Comparison of ENCODE assay signal across 35 cellular contexts in the genomic region with DNA sequence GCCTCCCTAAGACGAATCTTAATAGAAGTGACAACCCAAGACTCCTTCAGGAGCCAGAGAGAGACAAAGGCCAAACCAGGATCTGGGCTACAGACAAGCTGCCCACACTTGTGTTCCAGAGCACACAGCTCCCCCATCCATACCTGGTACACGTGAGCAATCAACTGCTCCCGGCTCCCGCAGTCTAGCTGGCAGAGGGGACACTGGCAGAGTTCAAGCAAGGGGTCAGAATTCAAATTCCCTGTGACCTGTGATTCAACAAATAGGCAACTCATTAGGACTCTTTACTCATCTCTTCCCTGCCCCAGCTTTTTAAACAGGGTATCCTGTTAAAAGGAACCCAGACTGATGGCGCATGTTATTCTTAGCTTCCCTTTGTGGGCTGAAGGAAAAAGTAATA. TPM values are rescaled to one million over a fixed set of nuclear protein-coding genes. Genes with fewer than 3 reads are reported as not detected.
"Had no signal": no experiment of that assay in that cellular context is flagged by ENCODE, and none has a peak within 500 bp of the region (broad histone marks: within the 10 kb centered on the region; RNA-seq: fewer than 3 reads in every experiment).

No MANE protein-coding gene starts in this region.

- H3K4me1 Mint-ChIP-seq: activated B cell treated with CpG ODN at 0.5 μM for 24 hours; activated CD4-positive, alpha-beta memory T cell treated with anti-CD3 and anti-CD28 coated beads, Interleukin-2, amount 10 ng/mL, durations not matched to agents 7 days and 5 days; activated CD4-positive, alpha-beta T cell treated with anti-CD3 and anti-CD28 coated beads, Interleukin-2, amount 10 ng/mL, durations not matched to agents 7 days and 5 days; activated naive CD4-positive, alpha-beta T cell treated with anti-CD3 and anti-CD28 coated beads, Interleukin-2, amount 10 ng/mL, durations not matched to agents 7 days and 5 days; brain had no signal

- H3K27ac ChIP-seq: ascending aorta, cardiac muscle cell, VCaP had no signal

- H3K27me3 Mint-ChIP-seq: activated B cell treated with CpG ODN at 0.5 μM for 24 hours; activated CD4-positive, alpha-beta memory T cell treated with anti-CD3 and anti-CD28 coated beads, Interleukin-2, amount 10 ng/mL, durations not matched to agents 7 days and 5 days; activated CD4-positive, alpha-beta T cell treated with anti-CD3 and anti-CD28 coated beads for 36 hours; activated CD4-positive, alpha-beta T cell treated with anti-CD3 and anti-CD28 coated beads, Interleukin-2, amount 10 ng/mL, durations not matched to agents 7 days and 5 days; activated CD8-positive, alpha-beta memory T cell treated with anti-CD3 and anti-CD28 coated beads, Interleukin-2, amount 10 ng/mL, durations not matched to agents 7 days and 5 days; activated naive CD4-positive, alpha-beta T cell treated with anti-CD3 and anti-CD28 coated beads, Interleukin-2, amount 10 ng/mL, durations not matched to agents 7 days and 5 days; activated naive CD4-positive, alpha-beta T cell treated with anti-CD3 and anti-CD28 coated beads, Interleukin-2, amount 50 U/mL, for 24 hours; activated naive CD8-positive, alpha-beta T cell; activated naive CD8-positive, alpha-beta T cell treated with anti-CD3 and anti-CD28 coated beads, Interleukin-2, amount 10 ng/mL, durations not matched to agents 7 days and 5 days; activated naive CD8-positive, alpha-beta T cell treated with anti-CD3 and anti-CD28 coated beads, Interleukin-2, amount 50 U/mL, for 24 hours; central memory CD8-positive, alpha-beta T cell had no signal

- H3K4me3 ChIP-seq: ascending aorta, cardiac muscle cell had no signal

- H3K4me1 ChIP-seq: ascending aorta had no signal

- ATAC-seq: activated CD8-positive, alpha-beta memory T cell treated with anti-CD3 and anti-CD28 coated beads, Interleukin-2, amount 10 ng/mL, durations not matched to agents 7 days and 5 days; activated CD8-positive, alpha-beta T cell treated with anti-CD3 and anti-CD28 coated beads, Interleukin-2, amount 10 ng/mL, durations not matched to agents 7 days and 5 days; activated naive CD8-positive, alpha-beta T cell treated with anti-CD3 and anti-CD28 coated beads, Interleukin-2, amount 50 U/mL, for 24 hours had no signal

- H3K9me3 Mint-ChIP-seq: activated B cell treated with CpG ODN at 0.5 μM for 24 hours; activated CD4-positive, alpha-beta memory T cell treated with anti-CD3 and anti-CD28 coated beads, Interleukin-2, amount 10 ng/mL, durations not matched to agents 7 days and 5 days; activated CD4-positive, alpha-beta T cell treated with anti-CD3 and anti-CD28 coated beads, Interleukin-2, amount 10 ng/mL, durations not matched to agents 7 days and 5 days; activated naive CD4-positive, alpha-beta T cell treated with anti-CD3 and anti-CD28 coated beads, Interleukin-2, amount 10 ng/mL, durations not matched to agents 7 days and 5 days; activated naive CD4-positive, alpha-beta T cell treated with anti-CD3 and anti-CD28 coated beads, Interleukin-2, amount 50 U/mL, for 24 hours; activated naive CD8-positive, alpha-beta T cell treated with anti-CD3 and anti-CD28 coated beads, Interleukin-2, amount 10 ng/mL, durations not matched to agents 7 days and 5 days; activated naive CD8-positive, alpha-beta T cell treated with anti-CD3 and anti-CD28 coated beads, Interleukin-2, amount 50 U/mL, for 24 hours; activated T-helper 2 cell treated with anti-CD3 and anti-CD28 coated beads, Interferon-gamma antibody, Interleukin-2, Interleukin-4, amounts not matched to agents 10 μg/mL and 5 μg/mL and 100 μg/mL, durations not matched to agents 14 hours and 24 hours and 36 hours; brain; central memory CD8-positive, alpha-beta T cell; T-helper 1 cell treated with Interleukin-12 subunit alpha and Interleukin-12 subunit beta and Interleukin-4 antibody, amounts not matched to agents 30 μg/mL and 1 μg/mL, for 36 hours; T-helper 2 cell treated with Interferon-gamma antibody and Interleukin-4, amounts not matched to agents 5 μg/mL and 100 μg/mL, for 36 hours had no signal

- H3K36me3 Mint-ChIP-seq: activated naive CD8-positive, alpha-beta T cell had no signal

- H3K4me3 Mint-ChIP-seq: activated B cell treated with CpG ODN at 0.5 μM for 24 hours; activated CD4-positive, alpha-beta memory T cell treated with anti-CD3 and anti-CD28 coated beads, Interleukin-2, amount 10 ng/mL, durations not matched to agents 7 days and 5 days; activated CD4-positive, alpha-beta T cell treated with anti-CD3 and anti-CD28 coated beads for 36 hours; activated CD4-positive, alpha-beta T cell treated with anti-CD3 and anti-CD28 coated beads, Interleukin-2, amount 10 ng/mL, durations not matched to agents 7 days and 5 days; activated CD8-positive, alpha-beta memory T cell treated with anti-CD3 and anti-CD28 coated beads, Interleukin-2, amount 10 ng/mL, durations not matched to agents 7 days and 5 days; activated CD8-positive, alpha-beta T cell treated with anti-CD3 and anti-CD28 coated beads, Interleukin-2, amount 10 ng/mL, durations not matched to agents 7 days and 5 days; activated naive CD4-positive, alpha-beta T cell treated with anti-CD3 and anti-CD28 coated beads, Interleukin-2, amount 10 ng/mL, durations not matched to agents 7 days and 5 days; activated naive CD4-positive, alpha-beta T cell treated with anti-CD3 and anti-CD28 coated beads, Interleukin-2, amount 50 U/mL, for 24 hours; activated naive CD8-positive, alpha-beta T cell; activated naive CD8-positive, alpha-beta T cell treated with anti-CD3 and anti-CD28 coated beads, Interleukin-2, amount 10 ng/mL, durations not matched to agents 7 days and 5 days; activated naive CD8-positive, alpha-beta T cell treated with anti-CD3 and anti-CD28 coated beads, Interleukin-2, amount 50 U/mL, for 24 hours; brain; central memory CD8-positive, alpha-beta T cell; T-helper 1 cell treated with Interleukin-12 subunit alpha and Interleukin-12 subunit beta and Interleukin-4 antibody, amounts not matched to agents 30 μg/mL and 1 μg/mL, for 36 hours; T-helper 2 cell treated with Interferon-gamma antibody and Interleukin-4, amounts not matched to agents 5 μg/mL and 100 μg/mL, for 36 hours had no signal

- H3K9me3 ChIP-seq: ascending aorta had no signal

- H3K27ac Mint-ChIP-seq: activated B cell treated with CpG ODN at 0.5 μM for 24 hours; activated CD4-positive, alpha-beta memory T cell treated with anti-CD3 and anti-CD28 coated beads, Interleukin-2, amount 10 ng/mL, durations not matched to agents 7 days and 5 days; activated CD4-positive, alpha-beta T cell treated with anti-CD3 and anti-CD28 coated beads, Interleukin-2, amount 10 ng/mL, durations not matched to agents 7 days and 5 days; activated CD8-positive, alpha-beta memory T cell treated with anti-CD3 and anti-CD28 coated beads, Interleukin-2, amount 10 ng/mL, durations not matched to agents 7 days and 5 days; activated CD8-positive, alpha-beta T cell treated with anti-CD3 and anti-CD28 coated beads, Interleukin-2, amount 10 ng/mL, durations not matched to agents 7 days and 5 days; activated naive CD4-positive, alpha-beta T cell treated with anti-CD3 and anti-CD28 coated beads, Interleukin-2, amount 10 ng/mL, durations not matched to agents 7 days and 5 days; activated naive CD4-positive, alpha-beta T cell treated with anti-CD3 and anti-CD28 coated beads, Interleukin-2, amount 50 U/mL, for 24 hours; activated naive CD8-positive, alpha-beta T cell; activated naive CD8-positive, alpha-beta T cell treated with anti-CD3 and anti-CD28 coated beads, Interleukin-2, amount 10 ng/mL, durations not matched to agents 7 days and 5 days; activated naive CD8-positive, alpha-beta T cell treated with anti-CD3 and anti-CD28 coated beads, Interleukin-2, amount 50 U/mL, for 24 hours; activated T-helper 2 cell treated with anti-CD3 and anti-CD28 coated beads, Interferon-gamma antibody, Interleukin-2, Interleukin-4, amounts not matched to agents 10 μg/mL and 5 μg/mL and 100 μg/mL, durations not matched to agents 14 hours and 24 hours and 36 hours; brain; T-helper 1 cell treated with Interleukin-12 subunit alpha and Interleukin-12 subunit beta and Interleukin-4 antibody, amounts not matched to agents 30 μg/mL and 1 μg/mL, for 36 hours; T-helper 2 cell treated with Interferon-gamma antibody and Interleukin-4, amounts not matched to agents 5 μg/mL and 100 μg/mL, for 36 hours had no signal

- DNase-seq: activated B cell treated with CpG ODN at 0.5 μM for 24 hours; activated CD4-positive, alpha-beta memory T cell treated with anti-CD3 and anti-CD28 coated beads, Interleukin-2, amount 10 ng/mL, durations not matched to agents 7 days and 5 days; activated CD4-positive, alpha-beta T cell treated with anti-CD3 and anti-CD28 coated beads for 1 hour; activated CD4-positive, alpha-beta T cell treated with anti-CD3 and anti-CD28 coated beads for 36 hours; activated CD4-positive, alpha-beta T cell treated with anti-CD3 and anti-CD28 coated beads for 48 hours; activated CD4-positive, alpha-beta T cell treated with anti-CD3 and anti-CD28 coated beads, Interleukin-2, amount 10 ng/mL, durations not matched to agents 7 days and 5 days; activated CD4-positive, alpha-beta T cell treated with anti-CD3 and anti-CD28 coated beads, Interleukin-2, amount 50 U/mL, for 48 hours; activated CD8-positive, alpha-beta memory T cell treated with anti-CD3 and anti-CD28 coated beads for 24 hours; activated CD8-positive, alpha-beta memory T cell treated with anti-CD3 and anti-CD28 coated beads, Interleukin-2, amount 10 ng/mL, durations not matched to agents 7 days and 5 days; activated CD8-positive, alpha-beta memory T cell treated with anti-CD3 and anti-CD28 coated beads, Interleukin-2, amount 50 U/mL, for 48 hours; activated CD8-positive, alpha-beta T cell treated with anti-CD3 and anti-CD28 coated beads, Interleukin-2, amount 10 ng/mL, durations not matched to agents 7 days and 5 days; activated effector memory CD4-positive, alpha-beta T cell treated with Interleukin-2 at 50 U/mL for 16 hours; activated gamma-delta T cell; activated naive CD4-positive, alpha-beta T cell treated with anti-CD3 and anti-CD28 coated beads, Interleukin-2, amount 10 ng/mL, durations not matched to agents 7 days and 5 days; activated naive CD4-positive, alpha-beta T cell treated with Interleukin-2 at 50 U/mL for 16 hours; activated naive CD8-positive, alpha-beta T cell treated with anti-CD3 and anti-CD28 coated beads, Interleukin-2, amount 10 ng/mL, durations not matched to agents 7 days and 5 days; activated naive CD8-positive, alpha-beta T cell treated with anti-CD3 and anti-CD28 coated beads, Interleukin-2, amount 50 U/mL, for 24 hours; activated T-cell treated with anti-CD3 and anti-CD28 coated beads, Interleukin-2, amount 50 U/mL, for 48 hours; amygdala; anterior cingulate cortex; caudate nucleus; SW 1271; T-helper 1 cell; T-helper 2 cell; T-helper 9 cell had no signal

- H3K27me3 ChIP-seq: ascending aorta, cardiac muscle cell had no signal

RNA-seq across cellular contexts. Expression of gene ZNF821, which starts 20.0 kb away (rescaled TPM):
- total RNA-seq: ascending aorta had no signal
